10 cellular contexts compared by ENCODE assay signal in the genomic region with DNA sequence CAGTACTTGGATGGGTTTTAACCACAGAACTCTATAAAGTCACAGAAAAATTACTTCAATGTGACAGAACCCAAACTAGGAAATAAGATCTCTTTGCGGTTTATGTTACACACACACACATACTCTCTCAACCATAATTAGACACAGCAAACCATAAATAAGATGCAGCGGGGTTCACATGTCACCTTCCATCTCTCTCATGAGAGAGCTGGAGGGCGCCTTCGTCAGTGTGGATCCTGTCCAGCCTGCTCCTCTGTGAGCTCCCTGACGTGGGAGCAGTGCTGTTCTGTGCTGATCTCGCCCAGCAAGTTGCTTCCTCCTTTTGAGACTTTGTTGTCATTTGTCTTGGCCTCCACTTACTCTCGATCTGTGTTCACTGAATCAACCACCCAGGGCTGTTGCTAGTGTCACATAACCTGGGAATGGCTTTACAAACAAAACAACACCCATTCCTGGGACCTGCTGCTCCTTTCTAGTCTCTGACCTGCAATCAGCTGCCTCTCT.
DNase-seq lines count a peak whose midpoint lies in the region; TF ChIP-seq lines count a peak whose summit lies in the region.
"Had no signal": no experiment of that assay in that cellular context is flagged by ENCODE, and none has a peak within 500 bp of the region (broad histone marks: within the 10 kb centered on the region; RNA-seq: fewer than 3 reads in every experiment).

No MANE protein-coding gene starts in this region.

- no peaks in the 10 kb centered on the region for H3K27me3 ChIP-seq in testis

- H3K4me3 Mint-ChIP-seq in immature natural killer cell: peak overlapping the region in 3 of 5 donors; percentile 33 to 46 (median 35)
- H3K4me3 Mint-ChIP-seq: neural crest cell had no signal

- no peaks in the 10 kb centered on the region for H3K36me3 Mint-ChIP-seq in immature natural killer cell

- no peaks in the 10 kb centered on the region for H3K9me3 ChIP-seq in testis

- DNase-seq in NCI-H748 (lab: John Stamatoyannopoulos, UW; ENCODE audit: unreplicated experiment): peak; percentile 60
- no peak for DNase-seq in NCI-H748 treated with DMSO at 0.1 percent for 48 hours (lab: John Stamatoyannopoulos, UW)
- DNase-seq in HFF-Myc (ENCODE audit: extremely low read depth, low read depth): peak; percentile 51
- peak; percentile 89 for DNase-seq in NOMO-1 treated with dmso at 0.1 percent for 144 hours (lab: John Stamatoyannopoulos, UW; ENCODE audit: unreplicated experiment)
- DNase-seq in immature natural killer cell: no peak
- no peak for DNase-seq in testis
- no peak for DNase-seq in NCI-H524 (lab: John Stamatoyannopoulos, UW)
- DNase-seq in cardiac septum (ENCODE audit: low spot score): no peak

- H3K27ac ChIP-seq in testis: no peak overlapping the region
- H3K27ac ChIP-seq: C4-2B had no signal

- H3K4me1 Mint-ChIP-seq in immature natural killer cell: peaks cover 5 to 9% of the 10 kb centered on the region in 2 donors

- no peaks in the 10 kb centered on the region for H3K36me3 ChIP-seq in testis (ENCODE audit: low read depth, missing control alignments)

- peak overlapping the region in 1 of 6 donors; percentile 17 for H3K27ac Mint-ChIP-seq in immature natural killer cell

- no peak for TF ChIP-seq POLR2A in testis (IDR thresholded peaks at IDR 0.05)

- WGBS in testis, 2 donors: 47 to 67% methylated on average over 7 of the region's 7 CpGs

- H3K27me3 Mint-ChIP-seq in immature natural killer cell (ENCODE audit: low read depth in 3 of 3): peaks cover 1 to 10% (median 4%) of the 10 kb centered on the region in 3 donors

- TF ChIP-seq CTCF in HFF-Myc (IDR thresholded peaks at IDR 0.05; ENCODE audit: low read depth, low read length, missing control alignments) (no peak), testis (IDR thresholded peaks at IDR 0.05) (no peak)

- no peaks in the 10 kb centered on the region for H3K4me1 ChIP-seq in testis

- peaks cover 0 to 7% (median 2%) of the 10 kb centered on the region in 6 donors for H3K9me3 Mint-ChIP-seq in immature natural killer cell

- intact Hi-C loops in testis (cut with DNase I; ENCODE audit: low total_unique reads): no loop called here
- intact Hi-C loops in cardiac septum (cut with DNase I): no loop called here

- H3K4me3 ChIP-seq in HFF-Myc (replicated peaks; ENCODE audit: low read depth, low read length) (no peak overlapping the region), testis (no peak overlapping the region)

Comparison
In these comparisons a context has a peak if more than half of its experiments do, and no peak if none do; other contexts are left out.
1. DNase-seq: peak in NCI-H748 (single experiment), HFF-Myc (single experiment) and NOMO-1 treated with dmso at 0.1 percent for 144 hours (single experiment); none in NCI-H748 treated with DMSO at 0.1 percent for 48 hours (single experiment), immature natural killer cell (0 of 3), testis (single experiment), NCI-H524 (0 of 2) and cardiac septum (single experiment).